ENCODE assay signal across 10 cellular contexts in the genomic region with DNA sequence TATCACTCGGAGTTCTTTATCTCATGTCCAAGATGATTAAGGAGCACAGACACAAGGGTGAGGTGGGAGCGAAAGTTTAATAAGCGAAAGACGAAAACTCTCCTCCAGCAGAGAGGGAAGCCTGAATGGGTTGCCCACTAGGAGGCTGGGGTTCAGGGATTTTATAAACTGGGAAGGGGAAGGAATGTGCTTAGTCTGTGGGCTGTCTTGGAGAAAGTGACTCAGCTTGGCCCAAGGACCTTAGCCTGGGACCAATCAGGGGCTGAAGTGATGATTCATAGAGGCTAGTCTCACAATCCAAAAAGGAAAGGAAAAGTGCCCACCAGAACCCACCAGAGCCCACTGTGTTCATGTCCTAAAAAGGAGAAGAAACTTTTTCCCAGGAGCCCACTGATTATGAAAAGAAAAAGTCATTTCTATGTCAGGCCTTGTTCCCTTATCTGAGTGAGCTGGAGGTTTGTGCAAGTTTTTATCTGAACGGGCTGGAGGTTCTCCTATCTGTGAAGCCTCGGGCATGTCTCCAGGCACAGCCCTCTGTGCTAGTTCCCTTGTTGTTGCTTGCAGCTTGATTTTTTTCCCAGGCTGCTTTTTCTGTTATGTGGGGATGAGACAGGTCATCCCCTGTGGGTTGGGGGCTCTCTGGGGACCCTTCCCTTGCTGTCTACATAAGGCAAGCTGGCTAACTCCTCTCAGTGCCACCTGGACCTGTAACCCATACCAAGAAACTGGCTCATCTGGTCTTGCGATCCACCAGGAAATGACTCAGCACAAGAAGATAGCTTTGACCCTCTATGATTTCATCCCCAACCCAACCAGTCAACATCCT. TPM values are rescaled to one million over a fixed set of nuclear protein-coding genes. Genes with fewer than 3 reads are reported as not detected.
DNase-seq lines count a peak whose midpoint lies in the region; ATAC-seq and TF ChIP-seq lines count a peak whose summit lies in the region.
"Had no signal": no experiment of that assay in that cellular context is flagged by ENCODE, and none has a peak within 500 bp of the region (broad histone marks: within the 10 kb centered on the region; RNA-seq: fewer than 3 reads in every experiment).

No MANE protein-coding gene starts in this region.

- no peaks in the 10 kb centered on the region for H3K36me3 Mint-ChIP-seq in effector memory CD8-positive, alpha-beta T cell (ENCODE audit: insufficient read depth)
- no peaks in the 10 kb centered on the region for H3K36me3 Mint-ChIP-seq in T-helper 2 cell treated with Interferon-gamma antibody and Interleukin-4, amounts not matched to agents 5 μg/mL and 100 μg/mL, for 36 hours (ENCODE audit: low read depth)

- no peak overlapping the region for H3K9ac ChIP-seq in mucosa of rectum (ENCODE audit: low read depth in 1 of 2, low read length in 2 of 2)

- H3K27me3 Mint-ChIP-seq in effector memory CD8-positive, alpha-beta T cell, result no peaks in the 10 kb centered on the region
- peaks cover 14% of the 10 kb centered on the region for H3K27me3 Mint-ChIP-seq in T-helper 2 cell treated with Interferon-gamma antibody and Interleukin-4, amounts not matched to agents 5 μg/mL and 100 μg/mL, for 36 hours (ENCODE audit: low read depth)

- H3K9me3 ChIP-seq in MG63 (peaks cover 6% of the 10 kb centered on the region; the same call in 1 of the 2 replicates), mucosa of rectum (ENCODE audit: control insufficient read depth in 2 of 2, low read length in 2 of 2) (peaks cover 0 to 3% of the 10 kb centered on the region in 2 donors)

- H3K4me3 ChIP-seq in MG63, result no peak overlapping the region
- no peak overlapping the region for H3K4me3 ChIP-seq in epithelial cell of esophagus (ENCODE audit: low read length)
- H3K4me3 ChIP-seq in mucosa of rectum (ENCODE audit: low read length in 2 of 2), result no peak overlapping the region

- H3K27me3 ChIP-seq in MG63 (no peaks in the 10 kb centered on the region), mucosa of rectum (ENCODE audit: control insufficient read depth in 2 of 2, insufficient read depth in 2 of 2, low read length in 2 of 2) (no peaks in the 10 kb centered on the region)

- peaks cover 2 to 17% of the 10 kb centered on the region in 2 donors for H3K9me3 Mint-ChIP-seq in effector memory CD8-positive, alpha-beta T cell
- peaks cover 18% of the 10 kb centered on the region for H3K9me3 Mint-ChIP-seq in T-helper 2 cell treated with Interferon-gamma antibody and Interleukin-4, amounts not matched to agents 5 μg/mL and 100 μg/mL, for 36 hours

- no peak for ATAC-seq in effector memory CD8-positive, alpha-beta T cell (replicated peaks)

- TF ChIP-seq CTCF in AG09319 (IDR thresholded peaks at IDR 0.05; ENCODE audit: low read depth, low read length), result peak; percentile 22
- no peak for TF ChIP-seq CTCF in epithelial cell of esophagus (IDR thresholded peaks at IDR 0.05; ENCODE audit: insufficient read depth, low read depth, low read length, missing control alignments)

- H3K27ac ChIP-seq in mucosa of rectum (ENCODE audit: low read depth in 2 of 2, low read length in 2 of 2), result peak overlapping the region; percentile 11 to 38

- H3K27ac Mint-ChIP-seq in effector memory CD8-positive, alpha-beta T cell, result no peak overlapping the region
- H3K27ac Mint-ChIP-seq in T-helper 2 cell treated with Interferon-gamma antibody and Interleukin-4, amounts not matched to agents 5 μg/mL and 100 μg/mL, for 36 hours, result no peak overlapping the region

- peaks cover 2 to 11% of the 10 kb centered on the region in 2 donors for H3K4me1 ChIP-seq in mucosa of rectum (ENCODE audit: control insufficient read depth in 2 of 2, insufficient read depth in 2 of 2, low read length in 2 of 2)

- DNase-seq in AG09319 (ENCODE audit: extremely low read depth, low read depth) (peak; percentile 38), MG63 (peak; percentile 17), epithelial cell of esophagus (ENCODE audit: low read depth) (peak; percentile 85), NCI-H524 treated with DMSO at 0.1 percent for 48 hours (lab: John Stamatoyannopoulos, UW) (no peak)
- no peak for DNase-seq in effector memory CD8-positive, alpha-beta T cell
- DNase-seq in T-helper 2 cell treated with Interferon-gamma antibody and Interleukin-4, amounts not matched to agents 5 μg/mL and 100 μg/mL, for 36 hours (ENCODE audit: low spot score), result no peak
- no peak for DNase-seq in stimulated activated CD4-positive, alpha-beta T cell treated with anti-CD3 and anti-CD28 coated beads, Interleukin-1b, Interleukin-23, amount 100 ng/mL, for 48 hours
- DNase-seq: activated CD8-positive, alpha-beta memory T cell treated with anti-CD3 and anti-CD28 coated beads, Interleukin-2, amount 50 U/mL, for 48 hours; DND-41 had no signal

- no peaks in the 10 kb centered on the region for H3K36me3 ChIP-seq in MG63
- no peaks in the 10 kb centered on the region for H3K36me3 ChIP-seq in mucosa of rectum (ENCODE audit: control insufficient read depth in 2 of 2, insufficient read depth in 2 of 2, low read length in 2 of 2)

- H3K4me1 Mint-ChIP-seq in effector memory CD8-positive, alpha-beta T cell (ENCODE audit: low read depth in 2 of 2), result no peaks in the 10 kb centered on the region
- no peaks in the 10 kb centered on the region for H3K4me1 Mint-ChIP-seq in T-helper 2 cell treated with Interferon-gamma antibody and Interleukin-4, amounts not matched to agents 5 μg/mL and 100 μg/mL, for 36 hours (ENCODE audit: low read depth)

- no peak overlapping the region for H3K4me3 Mint-ChIP-seq in effector memory CD8-positive, alpha-beta T cell
- no peak overlapping the region for H3K4me3 Mint-ChIP-seq in T-helper 2 cell treated with Interferon-gamma antibody and Interleukin-4, amounts not matched to agents 5 μg/mL and 100 μg/mL, for 36 hours

RNA-seq across cellular contexts. Expression of a gene that starts 8.3 kb away (rescaled TPM):
- 9.1 and 14.2 TPM in 2 replicates for total RNA-seq in MG63 (2014; rRNA removed; shearing (Covaris generic); ENCODE audit: low replicate concordance)

RNA-seq across cellular contexts. Expression of a gene that starts 37.4 kb away (rescaled TPM):
- total RNA-seq in MG63 (2014; rRNA removed; shearing (Covaris generic); ENCODE audit: low replicate concordance), result 31.4 and 41.9 TPM in 2 replicates

Comparison
In these comparisons a context has a peak if more than half of its experiments do, and no peak if none do; other contexts are left out.
1. DNase-seq: peak in AG09319 (single experiment), MG63 (single experiment) and epithelial cell of esophagus (single experiment); none in effector memory CD8-positive, alpha-beta T cell (0 of 3), T-helper 2 cell treated with Interferon-gamma antibody and Interleukin-4, amounts not matched to agents 5 μg/mL and 100 μg/mL, for 36 hours (single experiment), NCI-H524 treated with DMSO at 0.1 percent for 48 hours (single experiment) and stimulated activated CD4-positive, alpha-beta T cell treated with anti-CD3 and anti-CD28 coated beads, Interleukin-1b, Interleukin-23, amount 100 ng/mL, for 48 hours (single experiment).